11 cellular contexts compared by ENCODE assay signal in the genomic region with DNA sequence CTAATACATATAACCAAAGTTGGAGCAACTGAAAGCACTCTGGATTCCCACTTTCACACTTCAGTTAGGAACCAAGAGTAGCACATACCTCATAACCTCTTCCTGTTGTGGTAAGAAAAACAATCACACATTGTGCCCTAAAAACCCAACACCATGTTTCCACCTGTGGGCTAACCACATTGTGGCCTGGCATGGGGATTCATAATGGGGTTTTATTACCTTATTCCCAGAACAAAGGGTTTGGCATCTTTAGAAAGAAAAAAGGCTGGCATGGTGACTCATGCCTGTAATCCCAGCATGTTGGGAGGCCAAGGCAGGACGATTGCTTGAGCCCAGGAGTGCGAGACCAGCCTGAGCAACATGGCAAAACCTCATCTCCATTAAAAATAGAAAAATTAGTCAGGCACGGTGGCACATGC.
DNase-seq lines count a peak whose midpoint lies in the region; ATAC-seq and TF ChIP-seq lines count a peak whose summit lies in the region.
"Had no signal": no experiment of that assay in that cellular context is flagged by ENCODE, and none has a peak within 500 bp of the region (broad histone marks: within the 10 kb centered on the region; RNA-seq: fewer than 3 reads in every experiment).

No MANE protein-coding gene starts in this region.

- no peaks in the 10 kb centered on the region for H3K4me1 ChIP-seq in mucosa of descending colon (ENCODE audit: low read depth)

- in situ Hi-C loops in astrocyte of the spinal cord (cut with HindIII; ENCODE audit: low sequenced_read_pairs): no loop called here

- H3K4me3 ChIP-seq in astrocyte of the spinal cord (ENCODE audit: low read depth, low read length) (no peak overlapping the region), mucosa of descending colon (no peak overlapping the region)
- H3K4me3 ChIP-seq: SJSA1 had no signal

- H3K4me3 Mint-ChIP-seq in stimulated activated naive B cell treated with anti-CD40 and anti-IgM and Interleukin-4, amounts not matched to agents 10 μg/mL and 1 μg/mL and 100 μg/mL, for 72 hours: no peak overlapping the region

- TF ChIP-seq CTCF in astrocyte of the spinal cord (IDR thresholded peaks at IDR 0.05; ENCODE audit: low read depth, low read length) (no peak), mucosa of descending colon (IDR thresholded peaks at IDR 0.05) (no peak)

- H3K4me1 Mint-ChIP-seq in stimulated activated naive B cell treated with anti-CD40 and anti-IgM and Interleukin-4, amounts not matched to agents 10 μg/mL and 1 μg/mL and 100 μg/mL, for 72 hours: peaks cover 0 to 2% of the 10 kb centered on the region in 2 donors

- H3K36me3 Mint-ChIP-seq in stimulated activated naive B cell treated with anti-CD40 and anti-IgM and Interleukin-4, amounts not matched to agents 10 μg/mL and 1 μg/mL and 100 μg/mL, for 72 hours: no peaks in the 10 kb centered on the region

- peaks cover 0 to 2% of the 10 kb centered on the region in 2 donors for H3K9me3 Mint-ChIP-seq in stimulated activated naive B cell treated with anti-CD40 and anti-IgM and Interleukin-4, amounts not matched to agents 10 μg/mL and 1 μg/mL and 100 μg/mL, for 72 hours

- H3K27ac Mint-ChIP-seq in stimulated activated naive B cell treated with anti-CD40 and anti-IgM and Interleukin-4, amounts not matched to agents 10 μg/mL and 1 μg/mL and 100 μg/mL, for 72 hours: no peak overlapping the region

- H3K9me3 ChIP-seq in mucosa of descending colon: no peaks in the 10 kb centered on the region
- H3K9me3 ChIP-seq: SJSA1 had no signal

- peak; percentile 44 to 68 for ATAC-seq in stimulated activated naive B cell treated with anti-CD40 and anti-IgM and Interleukin-4, amounts not matched to agents 10 μg/mL and 1 μg/mL and 100 μg/mL, for 72 hours (replicated peaks)
- ATAC-seq in HG03108 (IDR thresholded peaks at IDR 0.05; ENCODE audit: unreplicated experiment) (no peak), mucosa of descending colon (no peak)

- H3K27me3 Mint-ChIP-seq in stimulated activated naive B cell treated with anti-CD40 and anti-IgM and Interleukin-4, amounts not matched to agents 10 μg/mL and 1 μg/mL and 100 μg/mL, for 72 hours: peaks cover 41 to 58% of the 10 kb centered on the region in 2 donors

- intact Hi-C loops in mucosa of descending colon (cut with DNase I, micrococcal nuclease): no loop called here

- H3K36me3 ChIP-seq in mucosa of descending colon (ENCODE audit: low read depth): no peaks in the 10 kb centered on the region
- H3K36me3 ChIP-seq: SJSA1 had no signal

- DNase-seq in activated naive CD4-positive, alpha-beta T cell treated with Interleukin-2 at 50 U/mL for 16 hours: peak; percentile 61
- no peak for DNase-seq in activated naive CD4-positive, alpha-beta T cell (lab: John Stamatoyannopoulos, UW)
- DNase-seq in RPMI8226 (peak; percentile 6), astrocyte of the spinal cord (ENCODE audit: low read depth, low spot score) (peak; percentile 44), mucosa of descending colon (no peak), T1000 (lab: John Stamatoyannopoulos, UW) (no peak)
- no peak for DNase-seq in stimulated activated naive B cell treated with anti-CD40 and anti-IgM and Interleukin-4, amounts not matched to agents 10 μg/mL and 1 μg/mL and 100 μg/mL, for 72 hours
- DNase-seq: amygdala, NCI-H1092 had no signal

Comparison
In these comparisons a context has a peak if more than half of its experiments do, and no peak if none do; other contexts are left out.
1. DNase-seq: peak in activated naive CD4-positive, alpha-beta T cell treated with Interleukin-2 at 50 U/mL for 16 hours (single experiment), RPMI8226 (single experiment) and astrocyte of the spinal cord (single experiment); none in activated naive CD4-positive, alpha-beta T cell (0 of 4), stimulated activated naive B cell treated with anti-CD40 and anti-IgM and Interleukin-4, amounts not matched to agents 10 μg/mL and 1 μg/mL and 100 μg/mL, for 72 hours (single experiment), mucosa of descending colon (0 of 3) and T1000 (single experiment).
2. ATAC-seq: peak in stimulated activated naive B cell treated with anti-CD40 and anti-IgM and Interleukin-4, amounts not matched to agents 10 μg/mL and 1 μg/mL and 100 μg/mL, for 72 hours (2 of 2); none in HG03108 (single experiment) and mucosa of descending colon (single experiment).